In genomic region chr6:142783499-142783898, GRCh38 we compare ENCODE assay signal across 25 cellular contexts.
DNase-seq lines count a peak whose midpoint lies in the region; ATAC-seq and TF ChIP-seq lines count a peak whose summit lies in the region.
"Had no signal": no experiment of that assay in that cellular context is flagged by ENCODE, and none has a peak within 500 bp of the region (broad histone marks: within the 10 kb centered on the region; RNA-seq: fewer than 3 reads in every experiment).

No MANE protein-coding gene starts in this region.

- no peak for DNase-seq in activated T-cell treated with anti-CD3 and anti-CD28 coated beads, Interleukin-2, amount 50 U/mL, for 72 hours
- no peak for DNase-seq in activated T-cell treated with anti-CD3 and anti-CD28 coated beads, Interleukin-2, amount 50 U/mL, for 48 hours
- DNase-seq in GM03348 (ENCODE audit: low spot score) (peak; percentile 45), H9 (no peak), occipital lobe (lab: John Stamatoyannopoulos, UW) (no peak), NCI-H128 (lab: John Stamatoyannopoulos, UW; ENCODE audit: unreplicated experiment) (no peak)
- DNase-seq in activated naive CD8-positive, alpha-beta T cell treated with anti-CD3 and anti-CD28 coated beads, Interleukin-2, amount 50 U/mL, for 24 hours = no peak
- DNase-seq: activated CD4-positive, alpha-beta T cell treated with anti-CD3 and anti-CD28 coated beads for 4 hours; activated naive CD4-positive, alpha-beta T cell; aorta; Caco-2; GDM1; hypothalamus; left colon; NCI-H146; NCI-H2107; ovary; retina; Right ventricle myocardium superior had no signal

- no peak overlapping the region for H3K18ac ChIP-seq in H9 (ENCODE audit: insufficient read length, low read depth, low read length)

- no peak overlapping the region for H3K4me2 ChIP-seq in H9 (ENCODE audit: insufficient read depth, insufficient read length, low read length)

- H2AK5ac ChIP-seq in H9 (ENCODE audit: insufficient read length, low read length) = no peak overlapping the region

- no peaks in the 10 kb centered on the region for H3K23me2 ChIP-seq in H9 (ENCODE audit: insufficient read length, low read depth, low read length, poor library complexity, severe bottlenecking)

- no peaks in the 10 kb centered on the region for H3K27me3 Mint-ChIP-seq in activated T-cell treated with anti-CD3 and anti-CD28 coated beads, Interleukin-2, amount 50 U/mL, for 72 hours (ENCODE audit: low read depth)
- H3K27me3 Mint-ChIP-seq in activated naive CD8-positive, alpha-beta T cell treated with anti-CD3 and anti-CD28 coated beads, Interleukin-2, amount 50 U/mL, for 24 hours = no peaks in the 10 kb centered on the region
- H3K27me3 Mint-ChIP-seq in stimulated activated memory B cell treated with anti-CD40 and anti-IgM and Interleukin-4, amounts not matched to agents 10 μg/mL and 1 μg/mL and 100 μg/mL, for 72 hours = no peaks in the 10 kb centered on the region
- H3K27me3 Mint-ChIP-seq in H9 (ENCODE audit: low read depth) = no peaks in the 10 kb centered on the region
- H3K27me3 Mint-ChIP-seq: type B pancreatic cell had no signal

- H2BK120ac ChIP-seq in H9 (ENCODE audit: low read depth, low read length, poor library complexity, severe bottlenecking) = no peak overlapping the region

- no peak for TF ChIP-seq CTCF in H9 (conservative IDR thresholded peaks at IDR 0.05)

- no peaks in the 10 kb centered on the region for H3K9me3 Mint-ChIP-seq in activated T-cell treated with anti-CD3 and anti-CD28 coated beads, Interleukin-2, amount 50 U/mL, for 72 hours
- no peaks in the 10 kb centered on the region for H3K9me3 Mint-ChIP-seq in activated naive CD8-positive, alpha-beta T cell treated with anti-CD3 and anti-CD28 coated beads, Interleukin-2, amount 50 U/mL, for 24 hours
- no peaks in the 10 kb centered on the region for H3K9me3 Mint-ChIP-seq in stimulated activated memory B cell treated with anti-CD40 and anti-IgM and Interleukin-4, amounts not matched to agents 10 μg/mL and 1 μg/mL and 100 μg/mL, for 72 hours
- H3K9me3 Mint-ChIP-seq in H9 = no peaks in the 10 kb centered on the region
- H3K9me3 Mint-ChIP-seq: nephron; stimulated activated effector memory CD8-positive, alpha-beta T cell treated with anti-CD3 and anti-CD28 coated beads, Interleukin-12 subunit alpha, Interleukin-12 subunit beta, amount 100 ng/mL, for 72 hours; T-helper 2 cell treated with Interferon-gamma antibody and Interleukin-4, amounts not matched to agents 5 μg/mL and 100 μg/mL, for 36 hours; type B pancreatic cell had no signal

- H3K9ac ChIP-seq in H9 (ENCODE audit: extremely low read depth, insufficient read length, low read length) = no peak overlapping the region
- H3K9ac ChIP-seq: BLaER1 treated with 17β-estradiol and CSF1 and Interleukin-3, amounts not matched to agents 10 nM and 100 nM had no signal

- H2BK5ac ChIP-seq in H9 (ENCODE audit: insufficient read length, low read length) = no peak overlapping the region

- peaks cover 2 to 10% of the 10 kb centered on the region in 2 donors for H3K36me3 Mint-ChIP-seq in activated T-cell treated with anti-CD3 and anti-CD28 coated beads, Interleukin-2, amount 50 U/mL, for 72 hours (ENCODE audit: insufficient read depth in 2 of 2)
- H3K36me3 Mint-ChIP-seq in activated naive CD8-positive, alpha-beta T cell treated with anti-CD3 and anti-CD28 coated beads, Interleukin-2, amount 50 U/mL, for 24 hours (ENCODE audit: low read depth) = peaks cover 36% of the 10 kb centered on the region
- H3K36me3 Mint-ChIP-seq in stimulated activated memory B cell treated with anti-CD40 and anti-IgM and Interleukin-4, amounts not matched to agents 10 μg/mL and 1 μg/mL and 100 μg/mL, for 72 hours = peaks cover 11% of the 10 kb centered on the region
- H3K36me3 Mint-ChIP-seq in H9 (ENCODE audit: insufficient read depth in 1 of 3, low read depth in 3 of 3) = no peaks in the 10 kb centered on the region
- H3K36me3 Mint-ChIP-seq: type B pancreatic cell had no signal

- no CpG with 5 or more reads among the region's 2 CpGs for WGBS in H9 (ENCODE audit: extremely low coverage, insufficient read length, low lambda C conversion rate)

- H3K9me3 ChIP-seq in H9 (ENCODE audit: control insufficient read depth, low read depth, low read length) = no peaks in the 10 kb centered on the region
- H3K9me3 ChIP-seq: BLaER1 treated with 17β-estradiol and CSF1 and Interleukin-3, amounts not matched to agents 10 nM and 100 nM; Caco-2; ovary had no signal

- no peak overlapping the region for H3K4ac ChIP-seq in H9 (ENCODE audit: low read depth, low read length)

- no peaks in the 10 kb centered on the region for H3K27me3 ChIP-seq in H9 (ENCODE audit: insufficient read depth, low read length)
- H3K27me3 ChIP-seq: BLaER1 treated with 17β-estradiol and CSF1 and Interleukin-3, amounts not matched to agents 10 nM and 100 nM; ovary had no signal

- no peak overlapping the region for H3K4me3 Mint-ChIP-seq in activated T-cell treated with anti-CD3 and anti-CD28 coated beads, Interleukin-2, amount 50 U/mL, for 72 hours
- no peak overlapping the region for H3K4me3 Mint-ChIP-seq in activated naive CD8-positive, alpha-beta T cell treated with anti-CD3 and anti-CD28 coated beads, Interleukin-2, amount 50 U/mL, for 24 hours
- no peak overlapping the region for H3K4me3 Mint-ChIP-seq in stimulated activated memory B cell treated with anti-CD40 and anti-IgM and Interleukin-4, amounts not matched to agents 10 μg/mL and 1 μg/mL and 100 μg/mL, for 72 hours
- H3K4me3 Mint-ChIP-seq in H9 = no peak overlapping the region
- H3K4me3 Mint-ChIP-seq: nephron; T-helper 2 cell treated with Interferon-gamma antibody and Interleukin-4, amounts not matched to agents 5 μg/mL and 100 μg/mL, for 36 hours; type B pancreatic cell had no signal

- no peak overlapping the region for H2BK12ac ChIP-seq in H9 (ENCODE audit: insufficient read length, low read depth, low read length)

- H3K27ac Mint-ChIP-seq in activated T-cell treated with anti-CD3 and anti-CD28 coated beads, Interleukin-2, amount 50 U/mL, for 72 hours = peak overlapping the region; percentile 60
- peak overlapping the region; percentile 73 for H3K27ac Mint-ChIP-seq in activated naive CD8-positive, alpha-beta T cell treated with anti-CD3 and anti-CD28 coated beads, Interleukin-2, amount 50 U/mL, for 24 hours
- H3K27ac Mint-ChIP-seq in stimulated activated memory B cell treated with anti-CD40 and anti-IgM and Interleukin-4, amounts not matched to agents 10 μg/mL and 1 μg/mL and 100 μg/mL, for 72 hours = peak overlapping the region; percentile 71
- H3K27ac Mint-ChIP-seq in H9 = no peak overlapping the region
- H3K27ac Mint-ChIP-seq: nephron; stimulated activated effector memory CD8-positive, alpha-beta T cell treated with anti-CD3 and anti-CD28 coated beads, Interleukin-12 subunit alpha, Interleukin-12 subunit beta, amount 100 ng/mL, for 72 hours; T-helper 2 cell treated with Interferon-gamma antibody and Interleukin-4, amounts not matched to agents 5 μg/mL and 100 μg/mL, for 36 hours; type B pancreatic cell had no signal

- no peaks in the 10 kb centered on the region for H3K4me1 ChIP-seq in H9 (ENCODE audit: insufficient read depth, low read length)
- H3K4me1 ChIP-seq: Caco-2 had no signal

- no peak overlapping the region for H3K27ac ChIP-seq in H9 (ENCODE audit: insufficient read length, low read depth, low read length)
- H3K27ac ChIP-seq: BLaER1 treated with 17β-estradiol and CSF1 and Interleukin-3, amounts not matched to agents 10 nM and 100 nM; ovary had no signal

- ATAC-seq in activated T-cell treated with anti-CD3 and anti-CD28 coated beads, Interleukin-2, amount 50 U/mL, for 72 hours (replicated peaks in 1 of 2) = no peak
- ATAC-seq in activated naive CD8-positive, alpha-beta T cell treated with anti-CD3 and anti-CD28 coated beads, Interleukin-2, amount 50 U/mL, for 24 hours = no peak
- ATAC-seq in stimulated activated memory B cell treated with anti-CD40 and anti-IgM and Interleukin-4, amounts not matched to agents 10 μg/mL and 1 μg/mL and 100 μg/mL, for 72 hours = no peak
- ATAC-seq: left colon had no signal

- peaks cover 75% of the 10 kb centered on the region for H3K4me1 Mint-ChIP-seq in activated T-cell treated with anti-CD3 and anti-CD28 coated beads, Interleukin-2, amount 50 U/mL, for 72 hours (ENCODE audit: low read depth)
- H3K4me1 Mint-ChIP-seq in activated naive CD8-positive, alpha-beta T cell treated with anti-CD3 and anti-CD28 coated beads, Interleukin-2, amount 50 U/mL, for 24 hours = peaks cover 76% of the 10 kb centered on the region
- H3K4me1 Mint-ChIP-seq in stimulated activated memory B cell treated with anti-CD40 and anti-IgM and Interleukin-4, amounts not matched to agents 10 μg/mL and 1 μg/mL and 100 μg/mL, for 72 hours = peaks cover 33% of the 10 kb centered on the region
- H3K4me1 Mint-ChIP-seq in H9 = peaks cover 0 to 2% of the 10 kb centered on the region in 2 experiments; a peak in 1 of 4 replicates
- H3K4me1 Mint-ChIP-seq: nephron had no signal

- H3K14ac ChIP-seq in H9 (ENCODE audit: insufficient read depth, low read length) = no peak overlapping the region

- no peak overlapping the region for H2AFZ ChIP-seq in H9 (ENCODE audit: low read length)

- H4K91ac ChIP-seq in H9 (ENCODE audit: insufficient read length, low read depth, low read length) = no peak overlapping the region

- no peaks in the 10 kb centered on the region for H4K20me1 ChIP-seq in H9 (ENCODE audit: control insufficient read depth, insufficient read depth, insufficient read length)

- H3K79me1 ChIP-seq in H9 (ENCODE audit: insufficient read depth, low read depth, low read length, poor library complexity, severe bottlenecking) = no peaks in the 10 kb centered on the region

- no peak overlapping the region for H2BK15ac ChIP-seq in H9 (ENCODE audit: low read depth, low read length)

- no peak overlapping the region for H4K5ac ChIP-seq in H9 (ENCODE audit: insufficient read length, low read depth, low read length)

- H2BK20ac ChIP-seq in H9 (ENCODE audit: low read depth, low read length, poor library complexity, severe bottlenecking) = no peak overlapping the region

- no peak overlapping the region for H3K23ac ChIP-seq in H9 (ENCODE audit: insufficient read length, low read depth, low read length)

- H3K56ac ChIP-seq in H9 (ENCODE audit: insufficient read length, low read depth, low read length) = no peak overlapping the region

- H3K79me2 ChIP-seq in H9 (ENCODE audit: insufficient read depth, low read length) = no peaks in the 10 kb centered on the region

- H4K8ac ChIP-seq in H9 (replicated peaks; ENCODE audit: insufficient read length, low read depth, low read length) = no peak overlapping the region

- H3T11ph ChIP-seq in H9 (ENCODE audit: low read length) = no peak overlapping the region

Comparison
In these comparisons a context has a peak if more than half of its experiments do, and no peak if none do; other contexts are left out.
1. H3K27ac Mint-ChIP-seq: peak in activated T-cell treated with anti-CD3 and anti-CD28 coated beads, Interleukin-2, amount 50 U/mL, for 72 hours (single experiment), activated naive CD8-positive, alpha-beta T cell treated with anti-CD3 and anti-CD28 coated beads, Interleukin-2, amount 50 U/mL, for 24 hours (single experiment) and stimulated activated memory B cell treated with anti-CD40 and anti-IgM and Interleukin-4, amounts not matched to agents 10 μg/mL and 1 μg/mL and 100 μg/mL, for 72 hours (single experiment); none in H9 (0 of 3).